ENCODE assay signal across 16 cellular contexts in genomic region chr1:201647094-201647493, GRCh38.
DNase-seq lines count a peak whose midpoint lies in the region; ATAC-seq and TF ChIP-seq lines count a peak whose summit lies in the region.
"Had no signal": no experiment of that assay in that cellular context is flagged by ENCODE, and none has a peak within 500 bp of the region (broad histone marks: within the 10 kb centered on the region; RNA-seq: fewer than 3 reads in every experiment).

No MANE protein-coding gene starts in this region.

- no peaks in the 10 kb centered on the region for H3K9me3 ChIP-seq in SK-N-MC (ENCODE audit: low read depth, low read length)
- H3K9me3 ChIP-seq: upper lobe of left lung had no signal

- TF ChIP-seq POLR2A in GM18505 (IDR thresholded peaks at IDR 0.05; ENCODE audit: borderline replicate concordance, extremely low read depth, insufficient read depth, insufficient read length), result no peak

- no peak for TF ChIP-seq CTCF in foreskin fibroblast (IDR thresholded peaks at IDR 0.05; ENCODE audit: low read depth, low read length)
- TF ChIP-seq CTCF in osteocyte (IDR thresholded peaks at IDR 0.05), result no peak

- H3K27ac ChIP-seq in SK-N-MC, result no peak overlapping the region
- H3K27ac ChIP-seq: upper lobe of left lung had no signal

- H3K4me1 Mint-ChIP-seq in osteocyte (ENCODE audit: unreplicated experiment), result peaks cover 39% of the 10 kb centered on the region
- H3K4me1 Mint-ChIP-seq: activated CD4-positive, alpha-beta T cell treated with anti-CD3 and anti-CD28 coated beads, Interleukin-2, amount 10 ng/mL, durations not matched to agents 24 days and 14 days; activated naive CD8-positive, alpha-beta T cell treated with anti-CD3 and anti-CD28 coated beads for 36 hours had no signal

- H3K4me3 ChIP-seq in SK-N-MC (peak overlapping the region; percentile 85), foreskin fibroblast (ENCODE audit: low read depth in 1 of 2, low read length in 2 of 2) (peak overlapping the region; percentile 73 to 86)

- H3K36me3 Mint-ChIP-seq in osteocyte (ENCODE audit: unreplicated experiment), result peaks cover 8% of the 10 kb centered on the region
- H3K36me3 Mint-ChIP-seq: activated naive CD8-positive, alpha-beta T cell treated with anti-CD3 and anti-CD28 coated beads for 36 hours had no signal

- H3K9me3 Mint-ChIP-seq in osteocyte (ENCODE audit: unreplicated experiment), result no peaks in the 10 kb centered on the region
- H3K9me3 Mint-ChIP-seq: activated CD4-positive, alpha-beta T cell treated with anti-CD3 and anti-CD28 coated beads, Interleukin-2, amount 10 ng/mL, durations not matched to agents 24 days and 14 days; activated naive CD8-positive, alpha-beta T cell treated with anti-CD3 and anti-CD28 coated beads for 36 hours had no signal

- DNase-seq in Right ventricle myocardium superior, result peak; percentile 15
- no peak for DNase-seq in Right ventricle myocardium inferior (ENCODE audit: missing footprints)
- no peak for DNase-seq in SK-N-MC (ENCODE audit: low read depth, low spot score)
- DNase-seq in foreskin fibroblast, result no peak
- DNase-seq in osteocyte (ENCODE audit: extremely low spot score, unreplicated experiment), result no peak
- DNase-seq in cerebellar nuclear complex (lab: John Stamatoyannopoulos, UW), result no peak
- no peak for DNase-seq in iPS-NIHi11 (ENCODE audit: low spot score)
- DNase-seq: activated CD4-positive, alpha-beta T cell treated with anti-CD3 and anti-CD28 coated beads, Interleukin-2, amount 10 ng/mL, durations not matched to agents 24 days and 14 days; activated naive CD8-positive, alpha-beta T cell treated with anti-CD3 and anti-CD28 coated beads for 36 hours; DMS 273 treated with DMSO at 0.1 percent for 48 hours; hippocampal formation; NCI-H2081 treated with DMSO at 0.1 percent for 48 hours; NCI-H748 treated with DMSO at 0.1 percent for 48 hours; SIG-M5; upper lobe of left lung had no signal

- H3K4me3 Mint-ChIP-seq in osteocyte (ENCODE audit: unreplicated experiment), result peak overlapping the region; percentile 85
- H3K4me3 Mint-ChIP-seq: activated naive CD8-positive, alpha-beta T cell treated with anti-CD3 and anti-CD28 coated beads for 36 hours had no signal

- no peaks in the 10 kb centered on the region for H3K36me3 ChIP-seq in SK-N-MC (ENCODE audit: insufficient read depth, low read length)

- intact Hi-C loops in Right ventricle myocardium superior (cut with DNase I), result no loop called here
- intact Hi-C loops in Right ventricle myocardium inferior (cut with DNase I), result no loop called here

- no peak overlapping the region for H3K9ac ChIP-seq in SK-N-MC (ENCODE audit: insufficient read length)

- H3K27me3 Mint-ChIP-seq in osteocyte (ENCODE audit: unreplicated experiment), result no peaks in the 10 kb centered on the region

- ATAC-seq in Right ventricle myocardium superior (ENCODE audit: poor library complexity) (no peak), Right ventricle myocardium inferior (no peak), GM18505 (IDR thresholded peaks at IDR 0.05; ENCODE audit: unreplicated experiment) (no peak)

- no peak overlapping the region for H3K27ac Mint-ChIP-seq in osteocyte (ENCODE audit: unreplicated experiment)
- H3K27ac Mint-ChIP-seq: activated CD4-positive, alpha-beta T cell treated with anti-CD3 and anti-CD28 coated beads, Interleukin-2, amount 10 ng/mL, durations not matched to agents 24 days and 14 days; activated naive CD8-positive, alpha-beta T cell treated with anti-CD3 and anti-CD28 coated beads for 36 hours had no signal
